Comparison of ENCODE assay signal across 15 cellular contexts in the genomic region with DNA sequence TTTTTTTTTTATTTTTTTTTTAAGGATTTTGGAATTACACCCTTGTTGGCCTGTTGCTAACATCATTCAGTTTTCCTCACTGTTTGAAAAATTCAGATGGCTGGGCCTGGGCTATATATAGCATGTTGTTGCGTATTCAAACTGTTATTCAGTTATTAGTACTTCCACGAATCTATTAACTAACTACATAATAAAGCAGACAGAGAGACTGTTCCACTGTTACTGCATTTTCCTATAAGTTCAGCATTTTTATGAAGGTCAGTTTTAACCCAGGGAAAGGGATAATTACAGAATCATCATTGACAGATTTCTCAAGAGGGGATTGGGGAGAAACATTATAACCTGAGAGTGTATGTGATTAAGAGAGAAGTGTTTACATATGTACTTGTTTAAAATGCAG. TPM values are rescaled to one million over a fixed set of nuclear protein-coding genes. Genes with fewer than 3 reads are reported as not detected.
DNase-seq lines count a peak whose midpoint lies in the region; ATAC-seq, FAIRE-seq and TF ChIP-seq lines count a peak whose summit lies in the region.
"Had no signal": no experiment of that assay in that cellular context is flagged by ENCODE, and none has a peak within 500 bp of the region (broad histone marks: within the 10 kb centered on the region; RNA-seq: fewer than 3 reads in every experiment).

No MANE protein-coding gene starts in this region.

- H3K27ac ChIP-seq in A549: no peak overlapping the region
- no peak overlapping the region for H3K27ac ChIP-seq in CD8-positive, alpha-beta memory T cell (ENCODE audit: low read depth, low read length)
- H3K27ac ChIP-seq in hepatocyte: no peak overlapping the region

- TF ChIP-seq EP300 in A549 (IDR thresholded peaks at IDR 0.05): no peak

- H4K20me1 ChIP-seq in hepatocyte (ENCODE audit: insufficient read depth, poor library complexity, severe bottlenecking): no peaks in the 10 kb centered on the region

- H3K4me3 ChIP-seq in A549: no peak overlapping the region
- no peak overlapping the region for H3K4me3 ChIP-seq in CD8-positive, alpha-beta memory T cell (ENCODE audit: low read length)
- H3K4me3 ChIP-seq in hepatocyte: no peak overlapping the region

- CTCF ChIA-PET in A549 (lab: Yijun Ruan, JAX): no interaction called here
- CTCF ChIA-PET in CD8-positive, alpha-beta memory T cell (lab: Charles Lee): interaction anchor here (1.8 kb wide), 1 partner anchor 30 kb away, joined by 7 read pairs; no protein-coding TSS in a partner anchor
- CTCF ChIA-PET in activated CD8-positive, alpha-beta T cell treated with anti-CD3 and anti-CD28 coated beads, Interleukin-2, amount 10 ng/mL, durations not matched to agents 7 days and 5 days (lab: Charles Lee): interaction anchor here (1.1 to 1.5 kb wide), 2 partner anchors 39 kb away, joined by 4 to 7 read pairs; no protein-coding TSS in a partner anchor

- no peaks in the 10 kb centered on the region for H3K27me3 ChIP-seq in CD8-positive, alpha-beta memory T cell (ENCODE audit: insufficient read depth, low read length, poor library complexity, severe bottlenecking)
- H3K27me3 ChIP-seq in hepatocyte: no peaks in the 10 kb centered on the region

- ATAC-seq in A549: no peak
- no peak for ATAC-seq in activated CD8-positive, alpha-beta T cell treated with anti-CD3 and anti-CD28 coated beads, Interleukin-2, amount 10 ng/mL, durations not matched to agents 7 days and 5 days
- no peak for ATAC-seq in activated CD4-positive, CD25-positive, alpha-beta regulatory T cell treated with anti-CD3 and anti-CD28 coated beads, Interleukin-2, amount 50 U/mL, for 24 hours
- ATAC-seq: left cardiac atrium, right cardiac atrium had no signal

- H3K36me3 ChIP-seq in CD8-positive, alpha-beta memory T cell (ENCODE audit: insufficient read depth, low read length): no peaks in the 10 kb centered on the region
- H3K36me3 ChIP-seq in hepatocyte (replicated peaks; ENCODE audit: insufficient read depth, low read depth): no peaks in the 10 kb centered on the region

- H3K4me1 ChIP-seq in A549 (peaks cover 10% of the 10 kb centered on the region; the same call in 2 of the 3 replicates), hepatocyte (ENCODE audit: insufficient read depth) (peaks cover 4% of the 10 kb centered on the region)
- peaks cover 56% of the 10 kb centered on the region for H3K4me1 ChIP-seq in CD8-positive, alpha-beta memory T cell (ENCODE audit: insufficient read depth, low read length)

- TF ChIP-seq CTCF in A549 (IDR thresholded peaks at IDR 0.05) (no peak), hepatocyte (IDR thresholded peaks at IDR 0.05; ENCODE audit: poor library complexity) (no peak)

- no peaks in the 10 kb centered on the region for H3K9me3 Mint-ChIP-seq in CD8-positive, alpha-beta memory T cell
- H3K9me3 Mint-ChIP-seq in activated CD8-positive, alpha-beta T cell treated with anti-CD3 and anti-CD28 coated beads, Interleukin-2, amount 10 ng/mL, durations not matched to agents 7 days and 5 days (ENCODE audit: insufficient read depth): no peaks in the 10 kb centered on the region

- DNase-seq in A549 (ENCODE audit: low read depth in 1 of 2, low spot score in 1 of 2) (no peak), hepatocyte (ENCODE audit: low spot score) (no peak), GM03348 (ENCODE audit: low spot score) (no peak), NCI-H526 treated with DMSO at 0.1 percent for 48 hours (lab: John Stamatoyannopoulos, UW) (no peak)
- no peak for DNase-seq in CD8-positive, alpha-beta memory T cell
- DNase-seq in activated CD8-positive, alpha-beta T cell treated with anti-CD3 and anti-CD28 coated beads, Interleukin-2, amount 10 ng/mL, durations not matched to agents 7 days and 5 days: no peak
- no peak for DNase-seq in stimulated activated CD4-positive, alpha-beta T cell treated with anti-CD3 and anti-CD28 coated beads, Interleukin-15, amount 100 ng/mL, for 24 hours
- DNase-seq: activated gamma-delta T cell treated with Interleukin-2 at 50 U/mL for 16 hours, KG1, left cardiac atrium, NCI-H1436, NCI-H446 treated with DMSO at 0.1 percent for 48 hours, OCI-M1, right cardiac atrium had no signal

- no peaks in the 10 kb centered on the region for H3K9me3 ChIP-seq in A549
- no peaks in the 10 kb centered on the region for H3K9me3 ChIP-seq in CD8-positive, alpha-beta memory T cell (ENCODE audit: low read length)
- no peaks in the 10 kb centered on the region for H3K9me3 ChIP-seq in hepatocyte (ENCODE audit: low read depth)

- WGBS in A549 (ENCODE audit: missing lambda C conversion rate): 81% methylated on average over 2 of the region's 2 CpGs
- WGBS in hepatocyte (ENCODE audit: low lambda C conversion rate, missing lambda C conversion rate): 78% methylated on average over 2 of the region's 2 CpGs

- peak overlapping the region in 5 of 7 donors; percentile 9 to 98 (median 28) for H3K4me3 Mint-ChIP-seq in CD8-positive, alpha-beta memory T cell
- peak overlapping the region; percentile 38 for H3K4me3 Mint-ChIP-seq in activated CD8-positive, alpha-beta T cell treated with anti-CD3 and anti-CD28 coated beads, Interleukin-2, amount 10 ng/mL, durations not matched to agents 7 days and 5 days

- peaks cover 0 to 4% of the 10 kb centered on the region in 2 donors for H3K27me3 Mint-ChIP-seq in CD8-positive, alpha-beta memory T cell
- H3K27me3 Mint-ChIP-seq in activated CD8-positive, alpha-beta T cell treated with anti-CD3 and anti-CD28 coated beads, Interleukin-2, amount 10 ng/mL, durations not matched to agents 7 days and 5 days (ENCODE audit: low read depth): no peaks in the 10 kb centered on the region

- peak overlapping the region in 6 of 8 donors; percentile 64 to 99 (median 96) for H3K27ac Mint-ChIP-seq in CD8-positive, alpha-beta memory T cell
- H3K27ac Mint-ChIP-seq in activated CD8-positive, alpha-beta T cell treated with anti-CD3 and anti-CD28 coated beads, Interleukin-2, amount 10 ng/mL, durations not matched to agents 7 days and 5 days: peak overlapping the region; percentile 60

- no peak overlapping the region for H2AFZ ChIP-seq in hepatocyte

- TF ChIP-seq POLR2A in A549 (IDR thresholded peaks at IDR 0.05; ENCODE audit: low read length): no peak

- no peaks in the 10 kb centered on the region for H3K9me2 ChIP-seq in hepatocyte (replicated peaks; ENCODE audit: insufficient read depth)

- POLR2A ChIA-PET in A549 (lab: Yijun Ruan, JAX): no interaction called here
- POLR2A ChIA-PET in CD8-positive, alpha-beta memory T cell (lab: Charles Lee): no interaction called here
- POLR2A ChIA-PET in activated CD8-positive, alpha-beta T cell treated with anti-CD3 and anti-CD28 coated beads, Interleukin-2, amount 10 ng/mL, durations not matched to agents 7 days and 5 days (lab: Charles Lee): interaction anchor here (5.1 kb wide), 1 partner anchor 24 kb away, joined by 46 read pairs; no protein-coding TSS in a partner anchor

- peaks cover 40 to 54% (median 49%) of the 10 kb centered on the region in 3 donors for H3K4me1 Mint-ChIP-seq in CD8-positive, alpha-beta memory T cell
- peaks cover 51% of the 10 kb centered on the region for H3K4me1 Mint-ChIP-seq in activated CD8-positive, alpha-beta T cell treated with anti-CD3 and anti-CD28 coated beads, Interleukin-2, amount 10 ng/mL, durations not matched to agents 7 days and 5 days (ENCODE audit: low read depth)

- no peak for TF ChIP-seq RAD21 in A549 (conservative IDR thresholded peaks at IDR 0.05 in 1 of 2, IDR thresholded peaks at IDR 0.05 in 1 of 2)

- H3K36me3 Mint-ChIP-seq in CD8-positive, alpha-beta memory T cell: peaks cover 0 to 19% (median 2%) of the 10 kb centered on the region in 3 donors
- H3K36me3 Mint-ChIP-seq in activated CD8-positive, alpha-beta T cell treated with anti-CD3 and anti-CD28 coated beads, Interleukin-2, amount 10 ng/mL, durations not matched to agents 7 days and 5 days (ENCODE audit: low read depth): peaks cover 17% of the 10 kb centered on the region

- H3K79me2 ChIP-seq in hepatocyte: no peaks in the 10 kb centered on the region

- H3K4me2 ChIP-seq in A549 (no peak overlapping the region), hepatocyte (peak overlapping the region; percentile 69)

- peak; percentile 28 for FAIRE-seq in A549 (lab: Jason Lieb, UNC)

TF ChIP-seq in A549, 52 proteins besides CTCF, POLR2A, EP300 and RAD21:
- TF ChIP-seq MAFK (IDR thresholded peaks at IDR 0.05; ENCODE audit: partially characterized antibody) (no peak), CHD2 (IDR thresholded peaks at IDR 0.05; ENCODE audit: low read length, partially characterized antibody) (no peak), BHLHE40 (IDR thresholded peaks at IDR 0.05; ENCODE audit: low read depth, low read length) (no peak)

RNA-seq across cellular contexts. Expression of a gene that starts 3.1 kb away (rescaled TPM):
- 8.7 and 9.5 TPM in 2 replicates for polyA plus RNA-seq in A549 (2011; rRNA removed)
- 0.95 and 0.96 TPM in 2 replicates for polyA plus RNA-seq in A549 (2012; cell fraction: cytosol; rRNA removed)
- 0.71 and 1.4 TPM in 2 replicates for polyA plus RNA-seq in A549 (2012; cell fraction: nucleus; rRNA removed)
- polyA plus RNA-seq in A549 (2017; fragmentation: RNase III; extraction: RNeasy Plus Mini Kit Qiagen cat#74134 plus additional on column Dnase treatment): 5.8 to 7.8 TPM (median 5.9 TPM) in 3 replicates
- polyA minus RNA-seq in A549 (2011; rRNA and poly(A)+ RNA removed): 4.1 and 4.3 TPM in 2 replicates
- 10 to 100 TPM; 49.4 to 50.1 TPM for total RNA-seq in CD8-positive, alpha-beta memory T cell
- 37.8 TPM for polyA plus RNA-seq in CD8-positive, alpha-beta memory T cell
- 10 to 100 TPM; 62.6 to 66.0 TPM for total RNA-seq in activated CD8-positive, alpha-beta T cell treated with anti-CD3 and anti-CD28 coated beads, Interleukin-2, amount 10 ng/mL, durations not matched to agents 7 days and 5 days
- 8.3 and 9.8 TPM in 2 replicates for total RNA-seq in hepatocyte
- polyA plus RNA-seq in hepatocyte: 7.6 and 8.1 TPM in 2 replicates
